In genomic region chr10:102948786-102949185, GRCh38 we compare ENCODE assay signal across 2 cellular contexts.
TF ChIP-seq lines count a peak whose summit lies in the region.

No MANE protein-coding gene starts in this region.

TF ChIP-seq in HEK293, 187 proteins besides CTCF, POLR2A, EP300 and RAD21 (continued from another document):
- TF ChIP-seq ZNF513 (tag by site-specific recombination; IDR thresholded peaks at IDR 0.05) = no peak
- no peak for TF ChIP-seq ZNF555 (tag by site-specific recombination; conservative IDR thresholded peaks at IDR 0.05)
- no peak for TF ChIP-seq BCL11A (tag by site-specific recombination; IDR thresholded peaks at IDR 0.05; ENCODE audit: low read depth)
- TF ChIP-seq KLF8 (tag by site-specific recombination; IDR thresholded peaks at IDR 0.05) = no peak
- TF ChIP-seq PRDM2 (tag by site-specific recombination; IDR thresholded peaks at IDR 0.05; ENCODE audit: borderline replicate concordance) = no peak
- TF ChIP-seq ZNF426 (tag by site-specific recombination; IDR thresholded peaks at IDR 0.05) = no peak
- 0 out of 2 replicates have a peak, but pooled peaks have one; percentile 38 for TF ChIP-seq ZNF121 (tag by site-specific recombination; IDR thresholded peaks at IDR 0.05)
- no peak for TF ChIP-seq ZBTB44 (tag by site-specific recombination; IDR thresholded peaks at IDR 0.05)
- TF ChIP-seq ZNF394 (tag by site-specific recombination; IDR thresholded peaks at IDR 0.05; ENCODE audit: borderline replicate concordance) = no peak
- TF ChIP-seq ZNF24 (tag by site-specific recombination; IDR thresholded peaks at IDR 0.05) = no peak
- TF ChIP-seq ZNF266 (tag by site-specific recombination; IDR thresholded peaks at IDR 0.05; ENCODE audit: low read depth) = no peak

TF ChIP-seq in IMR-90, 13 proteins besides CTCF, POLR2A, EP300 and RAD21 (continued from another document):
- no peak for TF ChIP-seq USF2 (IDR thresholded peaks at IDR 0.05; ENCODE audit: low read depth, low read length)
- TF ChIP-seq FOS (IDR thresholded peaks at IDR 0.05; ENCODE audit: low read depth, low read length) = no peak
- no peak for TF ChIP-seq MXI1 (IDR thresholded peaks at IDR 0.05; ENCODE audit: borderline replicate concordance, low read depth, low read length)
- no peak for TF ChIP-seq BHLHE40 (IDR thresholded peaks at IDR 0.05; ENCODE audit: low read depth, low read length)
- no peak for TF ChIP-seq CHD1 (IDR thresholded peaks at IDR 0.05; ENCODE audit: low read depth, low read length)
- no peak for TF ChIP-seq ELK1 (IDR thresholded peaks at IDR 0.05; ENCODE audit: borderline replicate concordance, low read depth, low read length)
- no peak for TF ChIP-seq CEBPB (IDR thresholded peaks at IDR 0.05; ENCODE audit: low read depth, low read length)
- no peak for TF ChIP-seq NFE2L2 (IDR thresholded peaks at IDR 0.05; ENCODE audit: low read depth, low read length)
- TF ChIP-seq MAFK (IDR thresholded peaks at IDR 0.05; ENCODE audit: low read depth, low read length) = no peak
- TF ChIP-seq SMC3 (IDR thresholded peaks at IDR 0.05; ENCODE audit: low read depth, low read length) = no peak
- TF ChIP-seq RFX5 (IDR thresholded peaks at IDR 0.05; ENCODE audit: low read depth, low read length) = no peak
- no peak for TF ChIP-seq RCOR1 (IDR thresholded peaks at IDR 0.05; ENCODE audit: insufficient replicate concordance, low read length)
